Comparison of ENCODE assay signal across 20 cellular contexts in genomic region chr3:149330609-149331008, GRCh38. TPM values are rescaled to one million over a fixed set of nuclear protein-coding genes. Genes with fewer than 3 reads are reported as not detected.
A peak's percentile ranks its signal among the peaks of the same experiment; 100 is the strongest.
DNase-seq lines count a peak whose midpoint lies in the region; ATAC-seq and TF ChIP-seq lines count a peak whose summit lies in the region.
"Had no signal": no experiment of that assay in that cellular context is flagged by ENCODE, and none has a peak within 500 bp of the region (broad histone marks: within the 10 kb centered on the region; RNA-seq: fewer than 3 reads in every experiment).

No MANE protein-coding gene starts in this region.

- no peaks in the 10 kb centered on the region for H3K36me3 ChIP-seq in MG63
- H3K36me3 ChIP-seq in PC-3 (ENCODE audit: low read depth, low read length): no peaks in the 10 kb centered on the region
- H3K36me3 ChIP-seq: SJSA1 had no signal

- intact Hi-C loops in PC-3 (cut with micrococcal nuclease): no loop called here
- intact Hi-C loops in posterior cingulate gyrus (cut with DNase I): no loop called here

- TF ChIP-seq CTCF in PC-3 (conservative IDR thresholded peaks at IDR 0.05; ENCODE audit: low read depth, low read length): no peak

- CTCF ChIA-PET in PC-3 (lab: Charles Lee): no interaction called here

- H3K4me1 ChIP-seq in PC-3 (ENCODE audit: insufficient read depth, low read length): peaks cover 41% of the 10 kb centered on the region

- peak overlapping the region; percentile 6; the same call in 1 of the 2 replicates for H3K27ac ChIP-seq in PC-3 (ENCODE audit: low read length)
- H3K27ac ChIP-seq: SJSA1 had no signal

- no peaks in the 10 kb centered on the region for H3K79me2 ChIP-seq in PC-3 (ENCODE audit: low read length)

- POLR2A ChIA-PET in PC-3 (lab: Charles Lee; ENCODE audit: unreplicated experiment): interaction anchor here (0.5 kb wide), 1 partner anchor 56 kb away, joined by 8 read pairs; no protein-coding TSS in a partner anchor

- H3K4me2 ChIP-seq in PC-3 (ENCODE audit: low read length): 0 out of 2 replicates have a peak overlapping the region, but pooled peaks have one; percentile 4

- H3K4me3 ChIP-seq in MG63 (no peak overlapping the region), PC-3 (ENCODE audit: low read length) (no peak overlapping the region)
- H3K4me3 ChIP-seq: SJSA1 had no signal

- peak; percentile 36; the same call in 1 of the 2 replicates for ATAC-seq in PC-3
- ATAC-seq in HG02610 (IDR thresholded peaks at IDR 0.05; ENCODE audit: unreplicated experiment): no peak
- ATAC-seq in HG02973 (IDR thresholded peaks at IDR 0.05; ENCODE audit: unreplicated experiment): no peak
- ATAC-seq: activated naive CD8-positive, alpha-beta T cell treated with anti-CD3 and anti-CD28 coated beads, Interleukin-2, amount 50 U/mL, for 24 hours; activated T-cell treated with anti-CD3 and anti-CD28 coated beads, Interleukin-2, amount 50 U/mL, for 72 hours; stimulated activated naive CD8-positive, alpha-beta T cell treated with anti-CD3 and anti-CD28 coated beads, Interleukin-15, amount 100 ng/mL, for 72 hours had no signal

- no peaks in the 10 kb centered on the region for H3K9me3 ChIP-seq in MG63
- H3K9me3 ChIP-seq in PC-3 (ENCODE audit: low read length): no peaks in the 10 kb centered on the region
- H3K9me3 ChIP-seq: SJSA1 had no signal

- no peaks in the 10 kb centered on the region for H3K27me3 ChIP-seq in MG63
- H3K27me3 ChIP-seq in PC-3 (ENCODE audit: low read length): no peaks in the 10 kb centered on the region
- H3K27me3 ChIP-seq: SJSA1 had no signal

- H3K9ac ChIP-seq in PC-3 (ENCODE audit: low read length): no peak overlapping the region

- no peaks in the 10 kb centered on the region for H3K9me2 ChIP-seq in PC-3 (replicated peaks; ENCODE audit: low read length)

- H4K20me1 ChIP-seq in PC-3 (ENCODE audit: low read length): no peaks in the 10 kb centered on the region

- no peak overlapping the region for H2AFZ ChIP-seq in PC-3 (ENCODE audit: low read length)

- DNase-seq in EH (ENCODE audit: low read depth) (peak; percentile 50), MG63 (peak; percentile 24), PC-3 (peak; percentile 79), iris pigment epithelial cell (ENCODE audit: low read depth) (peak; percentile 23), posterior cingulate gyrus (no peak), mesenteric fat pad (ENCODE audit: low spot score) (no peak)
- DNase-seq: activated CD4-positive, alpha-beta T cell treated with anti-CD3 and anti-CD28 coated beads, Interleukin-2, amount 50 U/mL, for 4 hours; activated naive CD8-positive, alpha-beta T cell treated with anti-CD3 and anti-CD28 coated beads, Interleukin-2, amount 50 U/mL, for 24 hours; activated T-cell treated with anti-CD3 and anti-CD28 coated beads, Interleukin-2, amount 50 U/mL, for 72 hours; DND-41; endodermal cell; glutamatergic neuron; H9; kidney; NCI-H1694 treated with DMSO at 0.1 percent for 48 hours; stimulated activated CD4-positive, alpha-beta T cell treated with anti-CD3 and anti-CD28 coated beads, Interleukin-12 subunit alpha, Interleukin-12 subunit beta, amount 100 ng/mL, for 4 hours; stimulated activated naive CD8-positive, alpha-beta T cell treated with anti-CD3 and anti-CD28 coated beads, Interleukin-15, amount 100 ng/mL, for 72 hours had no signal

- H3F3A ChIP-seq in PC-3 (ENCODE audit: low read length, unreplicated experiment): no peaks in the 10 kb centered on the region

- BruUV-seq in PC-3 (replicated peaks; lab: Mats Ljungman, UMichigan): no TSS peak

RNA-seq across cellular contexts. Expression of gene TM4SF18, which starts 2.8 kb away (rescaled TPM):
- 4.5 and 6.4 TPM in 2 replicates for total RNA-seq in MG63 (2014; rRNA removed; shearing (Covaris generic); ENCODE audit: low replicate concordance)
- total RNA-seq in PC-3 (2014; rRNA removed) (0.06 and 0.40 TPM in 2 replicates), mesenteric fat pad (12.3 TPM)
- total RNA-seq: activated T-cell treated with anti-CD3 and anti-CD28 coated beads, Interleukin-2, amount 50 U/mL, for 72 hours had no signal

RNA-seq across cellular contexts. Expression of gene TM4SF1, which starts 46.8 kb away (rescaled TPM):
- 408 and 422 TPM in 2 replicates for total RNA-seq in MG63 (2014; rRNA removed; shearing (Covaris generic); ENCODE audit: low replicate concordance)
- total RNA-seq in PC-3 (2014; rRNA removed): 408 and 535 TPM in 2 replicates
- total RNA-seq in mesenteric fat pad: 87.8 TPM
- total RNA-seq: endodermal cell had no signal

Comparison
In these comparisons a context has a peak if more than half of its experiments do, and no peak if none do; other contexts are left out.
1. DNase-seq: peak in EH (single experiment), MG63 (single experiment), PC-3 (single experiment) and iris pigment epithelial cell (single experiment); none in posterior cingulate gyrus (0 of 10) and mesenteric fat pad (single experiment).